24 cellular contexts compared by ENCODE assay signal in genomic region chr3:112980080-112980479, GRCh38. TPM values are rescaled to one million over a fixed set of nuclear protein-coding genes. Genes with fewer than 3 reads are reported as not detected.
"Had no signal": no experiment of that assay in that cellular context is flagged by ENCODE, and none has a peak within 500 bp of the region (broad histone marks: within the 10 kb centered on the region; RNA-seq: fewer than 3 reads in every experiment).

No MANE protein-coding gene starts in this region.

- ATAC-seq: activated CD8-positive, alpha-beta memory T cell treated with anti-CD3 and anti-CD28 coated beads, Interleukin-2, amount 10 ng/mL, durations not matched to agents 7 days and 5 days; activated CD8-positive, alpha-beta T cell treated with anti-CD3 and anti-CD28 coated beads for 36 hours; body of pancreas; gastrocnemius medialis; naive thymus-derived CD8-positive, alpha-beta T cell had no signal

- DNase-seq: activated B cell treated with CpG ODN at 0.5 μM for 24 hours; activated CD4-positive, alpha-beta T cell treated with anti-CD3 and anti-CD28 coated beads for 4 hours; activated CD8-positive, alpha-beta memory T cell treated with anti-CD3 and anti-CD28 coated beads, Interleukin-2, amount 10 ng/mL, durations not matched to agents 7 days and 5 days; activated CD8-positive, alpha-beta T cell treated with anti-CD3 and anti-CD28 coated beads for 36 hours; activated gamma-delta T cell treated with Interleukin-2 at 50 U/mL for 16 hours; anterior cingulate cortex; body of pancreas; gastrocnemius medialis; hippocampal formation; left ventricle myocardium inferior; naive thymus-derived CD8-positive, alpha-beta T cell; retina; spleen; stimulated activated CD4-positive, alpha-beta T cell treated with anti-CD3 and anti-CD28 coated beads, Interleukin-4, amount 100 ng/mL, for 1 hour; stimulated activated naive CD4-positive, alpha-beta T cell; testis had no signal

- H3K27me3 Mint-ChIP-seq: activated B cell treated with CpG ODN at 0.5 μM for 24 hours; activated CD8-positive, alpha-beta memory T cell treated with anti-CD3 and anti-CD28 coated beads, Interleukin-2, amount 10 ng/mL, durations not matched to agents 7 days and 5 days; activated CD8-positive, alpha-beta T cell treated with anti-CD3 and anti-CD28 coated beads for 36 hours; activated naive CD4-positive, alpha-beta T cell treated with anti-CD3 and anti-CD28 coated beads, Interleukin-2, amount 50 U/mL, for 24 hours; naive thymus-derived CD8-positive, alpha-beta T cell; type B pancreatic cell had no signal

- H3K9me3 Mint-ChIP-seq: activated B cell treated with CpG ODN at 0.5 μM for 24 hours; activated CD8-positive, alpha-beta T cell treated with anti-CD3 and anti-CD28 coated beads for 36 hours; activated naive CD4-positive, alpha-beta T cell treated with anti-CD3 and anti-CD28 coated beads, Interleukin-2, amount 50 U/mL, for 24 hours; activated T-helper 1 cell treated with anti-CD3 and anti-CD28 coated beads, Interleukin-12 subunit alpha, Interleukin-12 subunit beta, Interleukin-2, Interleukin-4 antibody, amounts not matched to agents 30 ng/mL and 10 ng/mL and 1 ng/mL, durations not matched to agents 14 hours and 24 hours and 36 hours; mesothelial cell of epicardium; naive thymus-derived CD8-positive, alpha-beta T cell; T-helper 1 cell treated with Interleukin-12 subunit alpha and Interleukin-12 subunit beta and Interleukin-4 antibody, amounts not matched to agents 30 μg/mL and 1 μg/mL, for 36 hours; type B pancreatic cell had no signal

- H3K27ac Mint-ChIP-seq: activated B cell treated with CpG ODN at 0.5 μM for 24 hours; activated CD8-positive, alpha-beta memory T cell treated with anti-CD3 and anti-CD28 coated beads, Interleukin-2, amount 10 ng/mL, durations not matched to agents 7 days and 5 days; activated CD8-positive, alpha-beta T cell treated with anti-CD3 and anti-CD28 coated beads for 36 hours; activated naive CD4-positive, alpha-beta T cell treated with anti-CD3 and anti-CD28 coated beads, Interleukin-2, amount 50 U/mL, for 24 hours; activated T-helper 1 cell treated with anti-CD3 and anti-CD28 coated beads, Interleukin-12 subunit alpha, Interleukin-12 subunit beta, Interleukin-2, Interleukin-4 antibody, amounts not matched to agents 30 ng/mL and 10 ng/mL and 1 ng/mL, durations not matched to agents 14 hours and 24 hours and 36 hours; mesothelial cell of epicardium; T-helper 1 cell treated with Interleukin-12 subunit alpha and Interleukin-12 subunit beta and Interleukin-4 antibody, amounts not matched to agents 30 μg/mL and 1 μg/mL, for 36 hours; type B pancreatic cell had no signal

- H3K4me3 Mint-ChIP-seq: activated B cell treated with CpG ODN at 0.5 μM for 24 hours; activated CD8-positive, alpha-beta memory T cell treated with anti-CD3 and anti-CD28 coated beads, Interleukin-2, amount 10 ng/mL, durations not matched to agents 7 days and 5 days; activated CD8-positive, alpha-beta T cell treated with anti-CD3 and anti-CD28 coated beads for 36 hours; activated naive CD4-positive, alpha-beta T cell treated with anti-CD3 and anti-CD28 coated beads, Interleukin-2, amount 50 U/mL, for 24 hours; activated T-helper 1 cell treated with anti-CD3 and anti-CD28 coated beads, Interleukin-12 subunit alpha, Interleukin-12 subunit beta, Interleukin-2, Interleukin-4 antibody, amounts not matched to agents 30 ng/mL and 10 ng/mL and 1 ng/mL, durations not matched to agents 14 hours and 24 hours and 36 hours; mesothelial cell of epicardium; naive thymus-derived CD8-positive, alpha-beta T cell; T-helper 1 cell treated with Interleukin-12 subunit alpha and Interleukin-12 subunit beta and Interleukin-4 antibody, amounts not matched to agents 30 μg/mL and 1 μg/mL, for 36 hours; type B pancreatic cell had no signal

- H3K36me3 Mint-ChIP-seq: activated naive CD4-positive, alpha-beta T cell treated with anti-CD3 and anti-CD28 coated beads, Interleukin-2, amount 50 U/mL, for 24 hours; mesothelial cell of epicardium; naive thymus-derived CD8-positive, alpha-beta T cell; type B pancreatic cell had no signal

RNA-seq across cellular contexts. Expression of gene CD200R1, which starts 5.2 kb away (rescaled TPM):
- total RNA-seq: chondrocyte, epithelial cell of proximal tubule, lung microvascular endothelial cell had no signal
